Comparison of ENCODE assay signal across 1 cellular context in genomic region chr3:101676219-101676764, GRCh38.
TF ChIP-seq lines count a peak whose summit lies in the region.

No MANE protein-coding gene starts in this region.

TF ChIP-seq in HepG2, 621 proteins besides CTCF, POLR2A, EP300 and RAD21 (continued from another document and continues in another):
- TF ChIP-seq NFAT5 (CRISPR knock-in tag; IDR thresholded peaks at IDR 0.05) (no peak), RBAK (CRISPR knock-in tag; IDR thresholded peaks at IDR 0.05) (no peak), ZHX1 (CRISPR knock-in tag; IDR thresholded peaks at IDR 0.05; ENCODE audit: low read depth) (no peak), NCOR1 (IDR thresholded peaks at IDR 0.05; ENCODE audit: borderline replicate concordance, low read length) (no peak), ZNF790 (CRISPR knock-in tag; IDR thresholded peaks at IDR 0.05; ENCODE audit: borderline replicate concordance) (no peak), NFE2L2 (IDR thresholded peaks at IDR 0.05; ENCODE audit: low read length) (no peak), U2AF1 (optimal IDR thresholded peaks at IDR 0.05; ENCODE audit: low read depth, low read length) (no peak), MED13 (CRISPR knock-in tag; IDR thresholded peaks at IDR 0.05) (peak; percentile 5; the same call in 1 of the 2 replicates), MAZ (IDR thresholded peaks at IDR 0.05; ENCODE audit: borderline replicate concordance, low read depth, low read length) (peak; percentile 73; the same call in 1 of the 2 replicates), MAZ (CRISPR knock-in tag; IDR thresholded peaks at IDR 0.05; ENCODE audit: low read depth) (peak; percentile 76), ZUFSP (CRISPR knock-in tag; IDR thresholded peaks at IDR 0.05; ENCODE audit: borderline replicate concordance) (no peak), MYNN (CRISPR knock-in tag; IDR thresholded peaks at IDR 0.05; ENCODE audit: low read depth) (no peak), ZNF703 (CRISPR knock-in tag; IDR thresholded peaks at IDR 0.05; ENCODE audit: borderline replicate concordance) (no peak), ZNF557 (CRISPR knock-in tag; IDR thresholded peaks at IDR 0.05) (no peak), SAFB2 (CRISPR knock-in tag; IDR thresholded peaks at IDR 0.05; ENCODE audit: borderline replicate concordance, low read depth) (no peak), ZBTB38 (CRISPR knock-in tag; IDR thresholded peaks at IDR 0.05) (no peak; the same call in 1 of the 2 replicates), MLXIP (CRISPR knock-in tag; IDR thresholded peaks at IDR 0.05; ENCODE audit: borderline replicate concordance) (no peak), ARHGAP35 (CRISPR knock-in tag; IDR thresholded peaks at IDR 0.05; ENCODE audit: borderline replicate concordance) (0 out of 2 replicates have a peak, but pooled peaks have one; percentile 10), ATF7-NPFF (CRISPR knock-in tag; IDR thresholded peaks at IDR 0.05; ENCODE audit: low read depth) (no peak), ZSCAN20 (CRISPR knock-in tag; IDR thresholded peaks at IDR 0.05; ENCODE audit: borderline replicate concordance) (no peak), YY1 (IDR thresholded peaks at IDR 0.05; ENCODE audit: insufficient read depth, insufficient replicate concordance, low read depth, low read length) (peak; percentile 87), MTERF4 (CRISPR knock-in tag; IDR thresholded peaks at IDR 0.05) (no peak), ZNF10 (CRISPR knock-in tag; IDR thresholded peaks at IDR 0.05; ENCODE audit: borderline replicate concordance, low read depth) (no peak), NFATC3 (CRISPR knock-in tag; IDR thresholded peaks at IDR 0.05) (0 out of 2 replicates have a peak, but pooled peaks have one; percentile 55), CHCHD3 (CRISPR knock-in tag; IDR thresholded peaks at IDR 0.05) (0 out of 2 replicates have a peak, but pooled peaks have one; percentile 46), HMG20A (CRISPR knock-in tag; IDR thresholded peaks at IDR 0.05; ENCODE audit: borderline replicate concordance) (no peak), REPIN1 (CRISPR knock-in tag; IDR thresholded peaks at IDR 0.05; ENCODE audit: borderline replicate concordance, low read depth) (peak; percentile 48; the same call in 1 of the 2 replicates), ZNF468 (CRISPR knock-in tag; IDR thresholded peaks at IDR 0.05) (0 out of 2 replicates have a peak, but pooled peaks have one; percentile 45), ZNF276 (CRISPR knock-in tag; IDR thresholded peaks at IDR 0.05; ENCODE audit: low read depth) (no peak)
- TF ChIP-seq, protein P1, sequence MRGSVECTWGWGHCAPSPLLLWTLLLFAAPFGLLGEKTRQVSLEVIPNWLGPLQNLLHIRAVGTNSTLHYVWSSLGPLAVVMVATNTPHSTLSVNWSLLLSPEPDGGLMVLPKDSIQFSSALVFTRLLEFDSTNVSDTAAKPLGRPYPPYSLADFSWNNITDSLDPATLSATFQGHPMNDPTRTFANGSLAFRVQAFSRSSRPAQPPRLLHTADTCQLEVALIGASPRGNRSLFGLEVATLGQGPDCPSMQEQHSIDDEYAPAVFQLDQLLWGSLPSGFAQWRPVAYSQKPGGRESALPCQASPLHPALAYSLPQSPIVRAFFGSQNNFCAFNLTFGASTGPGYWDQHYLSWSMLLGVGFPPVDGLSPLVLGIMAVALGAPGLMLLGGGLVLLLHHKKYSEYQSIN (CRISPR knock-in tag; IDR thresholded peaks at IDR 0.05; ENCODE audit: borderline replicate concordance), result no peak
- TF ChIP-seq, protein P2, sequence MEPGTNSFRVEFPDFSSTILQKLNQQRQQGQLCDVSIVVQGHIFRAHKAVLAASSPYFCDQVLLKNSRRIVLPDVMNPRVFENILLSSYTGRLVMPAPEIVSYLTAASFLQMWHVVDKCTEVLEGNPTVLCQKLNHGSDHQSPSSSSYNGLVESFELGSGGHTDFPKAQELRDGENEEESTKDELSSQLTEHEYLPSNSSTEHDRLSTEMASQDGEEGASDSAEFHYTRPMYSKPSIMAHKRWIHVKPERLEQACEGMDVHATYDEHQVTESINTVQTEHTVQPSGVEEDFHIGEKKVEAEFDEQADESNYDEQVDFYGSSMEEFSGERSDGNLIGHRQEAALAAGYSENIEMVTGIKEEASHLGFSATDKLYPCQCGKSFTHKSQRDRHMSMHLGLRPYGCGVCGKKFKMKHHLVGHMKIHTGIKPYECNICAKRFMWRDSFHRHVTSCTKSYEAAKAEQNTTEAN (CRISPR knock-in tag; conservative IDR thresholded peaks at IDR 0.05), result no peak
- TF ChIP-seq, protein P3, sequence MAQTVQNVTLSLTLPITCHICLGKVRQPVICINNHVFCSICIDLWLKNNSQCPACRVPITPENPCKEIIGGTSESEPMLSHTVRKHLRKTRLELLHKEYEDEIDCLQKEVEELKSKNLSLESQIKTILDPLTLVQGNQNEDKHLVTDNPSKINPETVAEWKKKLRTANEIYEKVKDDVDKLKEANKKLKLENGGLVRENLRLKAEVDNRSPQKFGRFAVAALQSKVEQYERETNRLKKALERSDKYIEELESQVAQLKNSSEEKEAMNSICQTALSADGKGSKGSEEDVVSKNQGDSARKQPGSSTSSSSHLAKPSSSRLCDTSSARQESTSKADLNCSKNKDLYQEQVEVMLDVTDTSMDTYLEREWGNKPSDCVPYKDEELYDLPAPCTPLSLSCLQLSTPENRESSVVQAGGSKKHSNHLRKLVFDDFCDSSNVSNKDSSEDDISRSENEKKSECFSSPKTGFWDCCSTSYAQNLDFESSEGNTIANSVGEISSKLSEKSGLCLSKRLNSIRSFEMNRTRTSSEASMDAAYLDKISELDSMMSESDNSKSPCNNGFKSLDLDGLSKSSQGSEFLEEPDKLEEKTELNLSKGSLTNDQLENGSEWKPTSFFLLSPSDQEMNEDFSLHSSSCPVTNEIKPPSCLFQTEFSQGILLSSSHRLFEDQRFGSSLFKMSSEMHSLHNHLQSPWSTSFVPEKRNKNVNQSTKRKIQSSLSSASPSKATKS (CRISPR knock-in tag; IDR thresholded peaks at IDR 0.05), result no peak
- TF ChIP-seq, protein P4, sequence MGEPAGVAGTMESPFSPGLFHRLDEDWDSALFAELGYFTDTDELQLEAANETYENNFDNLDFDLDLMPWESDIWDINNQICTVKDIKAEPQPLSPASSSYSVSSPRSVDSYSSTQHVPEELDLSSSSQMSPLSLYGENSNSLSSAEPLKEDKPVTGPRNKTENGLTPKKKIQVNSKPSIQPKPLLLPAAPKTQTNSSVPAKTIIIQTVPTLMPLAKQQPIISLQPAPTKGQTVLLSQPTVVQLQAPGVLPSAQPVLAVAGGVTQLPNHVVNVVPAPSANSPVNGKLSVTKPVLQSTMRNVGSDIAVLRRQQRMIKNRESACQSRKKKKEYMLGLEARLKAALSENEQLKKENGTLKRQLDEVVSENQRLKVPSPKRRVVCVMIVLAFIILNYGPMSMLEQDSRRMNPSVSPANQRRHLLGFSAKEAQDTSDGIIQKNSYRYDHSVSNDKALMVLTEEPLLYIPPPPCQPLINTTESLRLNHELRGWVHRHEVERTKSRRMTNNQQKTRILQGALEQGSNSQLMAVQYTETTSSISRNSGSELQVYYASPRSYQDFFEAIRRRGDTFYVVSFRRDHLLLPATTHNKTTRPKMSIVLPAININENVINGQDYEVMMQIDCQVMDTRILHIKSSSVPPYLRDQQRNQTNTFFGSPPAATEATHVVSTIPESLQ (CRISPR knock-in tag; conservative IDR thresholded peaks at IDR 0.05), result no peak
